Comparison of ENCODE assay signal across 12 cellular contexts in the genomic region with DNA sequence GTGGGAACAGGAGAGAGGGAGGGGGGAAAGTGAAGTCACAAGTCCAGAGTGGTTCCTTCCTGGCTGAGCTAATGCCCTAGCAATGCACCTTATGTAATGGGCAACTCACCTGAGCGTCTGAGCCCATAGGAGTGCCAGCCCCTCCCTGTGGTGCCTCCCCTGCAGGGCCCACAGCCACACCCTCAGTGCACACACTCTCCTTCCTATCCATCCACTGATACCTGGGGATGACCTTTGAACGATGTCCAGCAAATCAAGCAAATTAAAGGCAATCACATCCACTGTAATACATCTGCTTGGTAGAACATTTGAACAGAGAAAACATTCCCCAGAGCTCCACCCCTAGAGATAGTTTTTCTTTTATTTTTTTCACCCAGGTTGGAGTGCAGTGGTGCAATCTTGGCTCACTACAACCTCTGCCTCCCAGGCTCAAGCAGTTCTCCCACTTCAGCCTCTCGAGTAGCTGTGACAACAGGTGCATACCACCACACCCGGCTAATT. TPM values are rescaled to one million over a fixed set of nuclear protein-coding genes. Genes with fewer than 3 reads are reported as not detected.
DNase-seq lines count a peak whose midpoint lies in the region; ATAC-seq, FAIRE-seq and TF ChIP-seq lines count a peak whose summit lies in the region.
"Had no signal": no experiment of that assay in that cellular context is flagged by ENCODE, and none has a peak within 500 bp of the region (broad histone marks: within the 10 kb centered on the region; RNA-seq: fewer than 3 reads in every experiment).

No MANE protein-coding gene starts in this region.

- POLR2A ChIA-PET in HepG2 (lab: Yijun Ruan, JAX) = interaction anchor here (1.8 kb wide), 1 partner anchor 24 kb away, joined by 7 read pairs; no protein-coding TSS in a partner anchor

- no peaks in the 10 kb centered on the region for H3K36me3 ChIP-seq in liver (ENCODE audit: control insufficient read depth in 4 of 4, insufficient read depth in 3 of 4, low read depth in 1 of 4, low read length in 3 of 4)
- no peaks in the 10 kb centered on the region for H3K36me3 ChIP-seq in HepG2 (replicated peaks in 1 of 2; ENCODE audit: control insufficient read depth in 1 of 2, insufficient read depth in 2 of 2, low read length in 2 of 2)
- H3K36me3 ChIP-seq: BE2C, gastrocnemius medialis had no signal

- intact Hi-C loops in HepG2 (cut with micrococcal nuclease; ENCODE audit: unreplicated experiment) = no loop called here

- 61% methylated on average over 4 of the region's 4 CpGs for WGBS in liver
- 38% methylated on average over 4 of the region's 4 CpGs for WGBS in HepG2 (ENCODE audit: low lambda C conversion rate)

- H2AFZ ChIP-seq in HepG2 (ENCODE audit: low read length) = no peak overlapping the region

- H3K4me1 ChIP-seq in liver (ENCODE audit: control insufficient read depth in 4 of 4, insufficient read depth in 4 of 4, low read length in 3 of 4) (peaks cover 2 to 24% (median 9%) of the 10 kb centered on the region in 4 donors), HepG2 (ENCODE audit: insufficient read depth, low read length) (peaks cover 67% of the 10 kb centered on the region)
- H3K4me1 ChIP-seq: BE2C had no signal

- CTCF ChIA-PET in HepG2 (lab: Yijun Ruan, JAX; ENCODE audit: low intra/inter-chr PET ratio, low total read pairs) = no interaction called here

- no peak for TF ChIP-seq CTCF in liver (IDR thresholded peaks at IDR 0.05; ENCODE audit: low read depth, low read length, missing input control)
- TF ChIP-seq CTCF in HepG2 (CRISPR knock-in tag; IDR thresholded peaks at IDR 0.05) = no peak

- no peak overlapping the region for H3K4me2 ChIP-seq in HepG2 (ENCODE audit: low read depth, low read length)

- H3K4me3 ChIP-seq in liver (ENCODE audit: low read depth in 1 of 3, low read length in 3 of 3) (no peak overlapping the region), HepG2 (replicated peaks in 1 of 3; ENCODE audit: insufficient read depth in 1 of 3, low read depth in 2 of 3, low read length in 3 of 3) (no peak overlapping the region)
- H3K4me3 ChIP-seq: gastrocnemius medialis had no signal

- TF ChIP-seq POLR2A in HepG2 (IDR thresholded peaks at IDR 0.05; ENCODE audit: insufficient read depth in 1 of 2, low read depth in 2 of 2, low read length in 2 of 2) = no peak

- in situ Hi-C loops in HepG2 (cut with HindIII; ENCODE audit: extremely low pct_ligation_motif_present, low pct_unique_long_range_greater_than_20kb) = no loop called here

- H3K27ac ChIP-seq in liver (ENCODE audit: low read depth in 1 of 2, low read length in 2 of 2) (no peak overlapping the region), HepG2 (ENCODE audit: extremely low read length, insufficient read depth, low read length) (no peak overlapping the region)

- no peak for DNase-seq in HepG2 (ENCODE audit: low spot score)
- DNase-seq in SW480 (ENCODE audit: low spot score) = peak; percentile 96
- DNase-seq in kidney glomerular epithelial cell (lab: John Stamatoyannopoulos, UW) = peak; percentile 60
- peak; percentile 73 for DNase-seq in ureter (ENCODE audit: low spot score)
- DNase-seq in activated CD4-positive, alpha-beta T cell treated with anti-CD3 and anti-CD28 coated beads for 48 hours = no peak
- DNase-seq: activated CD8-positive, alpha-beta memory T cell treated with anti-CD3 and anti-CD28 coated beads, Interleukin-2, amount 50 U/mL, for 4 hours; BE2C; gastrocnemius medialis; NCI-H446 had no signal

- no peak for TF ChIP-seq EP300 in HepG2 (IDR thresholded peaks at IDR 0.05; ENCODE audit: low read depth in 2 of 2, low read length in 2 of 2)
- TF ChIP-seq EP300 in HepG2 (CRISPR knock-in tag; IDR thresholded peaks at IDR 0.05; ENCODE audit: borderline replicate concordance) = no peak

- BruUV-seq in HepG2 (replicated peaks; lab: Mats Ljungman, UMichigan) = no TSS peak

- H3K9me3 ChIP-seq in liver (ENCODE audit: control insufficient read depth in 4 of 4, low read length in 3 of 4) = no peaks in the 10 kb centered on the region
- H3K9me3 ChIP-seq in HepG2 (ENCODE audit: low read length) = no peaks in the 10 kb centered on the region
- H3K9me3 ChIP-seq: BE2C, gastrocnemius medialis had no signal

- H3K27me3 ChIP-seq in liver (ENCODE audit: control insufficient read depth in 4 of 4, insufficient read depth in 4 of 4, low read length in 3 of 4) = no peaks in the 10 kb centered on the region
- no peaks in the 10 kb centered on the region; a peak in 1 of 5 replicates for H3K27me3 ChIP-seq in HepG2 (ENCODE audit: control insufficient read depth in 1 of 2, insufficient read depth in 2 of 2, low read length in 2 of 2)
- H3K27me3 ChIP-seq: BE2C had no signal

- no peak for FAIRE-seq in HepG2 (lab: Jason Lieb, UNC)

- TF ChIP-seq RAD21 in liver (IDR thresholded peaks at IDR 0.05) = no peak
- no peak for TF ChIP-seq RAD21 in HepG2 (CRISPR knock-in tag; IDR thresholded peaks at IDR 0.05)

- H3K9ac ChIP-seq in liver (ENCODE audit: low read depth in 1 of 2, low read length in 2 of 2) (no peak overlapping the region), HepG2 (ENCODE audit: insufficient read depth, low read depth, low read length) (no peak overlapping the region)

- no peak for ATAC-seq in HepG2
- ATAC-seq in HG03571 (IDR thresholded peaks at IDR 0.05; ENCODE audit: unreplicated experiment) = no peak
- ATAC-seq in HG03342 (IDR thresholded peaks at IDR 0.05; ENCODE audit: unreplicated experiment) = no peak
- ATAC-seq: gastrocnemius medialis had no signal

- H3K79me2 ChIP-seq in HepG2 (ENCODE audit: insufficient read depth, low read length) = no peaks in the 10 kb centered on the region

- no peaks in the 10 kb centered on the region for H4K20me1 ChIP-seq in HepG2 (ENCODE audit: insufficient read depth, low read length)

TF ChIP-seq in liver, 16 proteins besides CTCF, POLR2A, EP300 and RAD21 (continues in another document):
- TF ChIP-seq YY1 (IDR thresholded peaks at IDR 0.05) (no peak), EGR1 (IDR thresholded peaks at IDR 0.05; ENCODE audit: low read depth in 2 of 2) (no peak), GABPA (IDR thresholded peaks at IDR 0.05 in 1 of 2, conservative IDR thresholded peaks at IDR 0.05 in 1 of 2) (no peak), SP1 (IDR thresholded peaks at IDR 0.05) (peak; percentile 68), FOXA1 (IDR thresholded peaks at IDR 0.05) (no peak), NR2F2 (IDR thresholded peaks at IDR 0.05) (no peak), RXRA (IDR thresholded peaks at IDR 0.05) (peak; percentile 52 to 55), TAF1 (conservative IDR thresholded peaks at IDR 0.05) (no peak), HNF4G (IDR thresholded peaks at IDR 0.05) (peak; percentile 46)

TF ChIP-seq in HepG2, 621 proteins besides CTCF, POLR2A, EP300 and RAD21 (continues in another document):
- TF ChIP-seq SP5 (CRISPR knock-in tag; IDR thresholded peaks at IDR 0.05; ENCODE audit: borderline replicate concordance, low read depth) (no peak), MXD4 (CRISPR knock-in tag; IDR thresholded peaks at IDR 0.05) (no peak), NFRKB (IDR thresholded peaks at IDR 0.05) (no peak), HDAC2 (CRISPR knock-in tag; IDR thresholded peaks at IDR 0.05) (no peak), NCOA5 (CRISPR knock-in tag; IDR thresholded peaks at IDR 0.05) (no peak), SAFB2 (CRISPR knock-in tag; IDR thresholded peaks at IDR 0.05; ENCODE audit: borderline replicate concordance, low read depth) (no peak), PCBP2 (optimal IDR thresholded peaks at IDR 0.05; ENCODE audit: low read depth, low read length, poor library complexity, severe bottlenecking) (no peak), ZNF205 (CRISPR knock-in tag; IDR thresholded peaks at IDR 0.05) (no peak)
- TF ChIP-seq, protein P1, sequence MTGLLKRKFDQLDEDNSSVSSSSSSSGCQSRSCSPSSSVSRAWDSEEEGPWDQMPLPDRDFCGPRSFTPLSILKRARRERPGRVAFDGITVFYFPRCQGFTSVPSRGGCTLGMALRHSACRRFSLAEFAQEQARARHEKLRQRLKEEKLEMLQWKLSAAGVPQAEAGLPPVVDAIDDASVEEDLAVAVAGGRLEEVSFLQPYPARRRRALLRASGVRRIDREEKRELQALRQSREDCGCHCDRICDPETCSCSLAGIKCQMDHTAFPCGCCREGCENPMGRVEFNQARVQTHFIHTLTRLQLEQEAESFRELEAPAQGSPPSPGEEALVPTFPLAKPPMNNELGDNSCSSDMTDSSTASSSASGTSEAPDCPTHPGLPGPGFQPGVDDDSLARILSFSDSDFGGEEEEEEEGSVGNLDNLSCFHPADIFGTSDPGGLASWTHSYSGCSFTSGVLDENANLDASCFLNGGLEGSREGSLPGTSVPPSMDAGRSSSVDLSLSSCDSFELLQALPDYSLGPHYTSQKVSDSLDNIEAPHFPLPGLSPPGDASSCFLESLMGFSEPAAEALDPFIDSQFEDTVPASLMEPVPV (CRISPR knock-in tag; IDR thresholded peaks at IDR 0.05) = no peak

RNA-seq across cellular contexts. Expression of gene MICAL2, which starts 19.6 kb away (rescaled TPM):
- total RNA-seq in liver = 100 to 1,000 TPM in 1 of 2 donors, 10 to 100 TPM in 1; 65.6 to 113 TPM
- 10 to 100 TPM; 17.5 to 20.3 TPM for polyA plus RNA-seq in liver
- total RNA-seq in HepG2 (2016; rRNA removed; fragmentation: Illumina TruSeq; extraction: Trizol) = 1.1 and 1.4 TPM in 2 replicates
- total RNA-seq in HepG2 (2016; cell fraction: cytosol; rRNA removed; fragmentation: Illumina TruSeq; extraction: Trizol; ENCODE audit: low read depth) = 0.18 and 0.51 TPM in 2 replicates
- 1.1 and 1.7 TPM in 2 replicates for total RNA-seq in HepG2 (2016; cell fraction: insoluble cytoplasmic fraction; rRNA removed; fragmentation: Illumina TruSeq; extraction: Trizol)
- 1.1 and 1.3 TPM in 2 replicates for total RNA-seq in HepG2 (2016; cell fraction: membrane; rRNA removed; fragmentation: Illumina TruSeq; extraction: Trizol)
- 1.6 and 3.7 TPM in 2 replicates for total RNA-seq in HepG2 (2016; cell fraction: nucleus; rRNA removed; fragmentation: Illumina TruSeq; extraction: Trizol)
- polyA plus RNA-seq in HepG2 (2011; rRNA removed) = 0.59 and 0.78 TPM in 2 replicates
- polyA plus RNA-seq in HepG2 (2011; cell fraction: cytosol; rRNA removed) = 0.46 and 0.50 TPM in 2 replicates
- 0.61 and 0.97 TPM in 2 replicates for polyA plus RNA-seq in HepG2 (2011; cell fraction: nucleus; rRNA removed)
- 0.48 and 1.6 TPM in 2 replicates for polyA plus RNA-seq in HepG2 (2012)
- polyA plus RNA-seq in HepG2 (2016; cell fraction: cytosol; fragmentation: Illumina TruSeq; extraction: Trizol; ENCODE audit: low read depth) = 0.29 and 0.53 TPM in 2 replicates
- polyA plus RNA-seq in HepG2 (2016; cell fraction: insoluble cytoplasmic fraction; fragmentation: Illumina TruSeq; extraction: Trizol; ENCODE audit: low read depth) = 0.73 and 1.3 TPM in 2 replicates
- polyA plus RNA-seq in HepG2 (2016; cell fraction: membrane; fragmentation: Illumina TruSeq; extraction: Trizol; ENCODE audit: low read depth) = 0.34 and 0.39 TPM in 2 replicates
- polyA plus RNA-seq in HepG2 (2016; cell fraction: nucleus; fragmentation: Illumina TruSeq; extraction: Trizol; ENCODE audit: insufficient read depth, low read depth) = 1.2 and 2.1 TPM in 2 replicates
- polyA minus RNA-seq in HepG2 (2011; rRNA and poly(A)+ RNA removed; ENCODE audit: low replicate concordance) = 1.6 and 8.6 TPM in 2 replicates
- 0.70 and 2.7 TPM in 2 replicates for polyA minus RNA-seq in HepG2 (2011; cell fraction: cytosol; rRNA and poly(A)+ RNA removed)
- polyA minus RNA-seq in HepG2 (2011; cell fraction: nucleus; rRNA and poly(A)+ RNA removed) = 2.4 and 3.5 TPM in 2 replicates
- 215 TPM for total RNA-seq in ureter

Comparison
In these comparisons a context has a peak if more than half of its experiments do, and no peak if none do; other contexts are left out.
1. RNA of gene MICAL2, which starts 19.6 kb away (total RNA-seq): 215 TPM in ureter (single experiment) and 65.6 to 113 TPM in liver; 0.18 to 3.7 TPM in HepG2; every median in the first group is over 10 times any median in the second.
2. DNase-seq: peak in SW480 (single experiment), kidney glomerular epithelial cell (single experiment) and ureter (single experiment); none in HepG2 (single experiment) and activated CD4-positive, alpha-beta T cell treated with anti-CD3 and anti-CD28 coated beads for 48 hours (single experiment).